34 cellular contexts compared by ENCODE assay signal in genomic region chr5:25064306-25064705, GRCh38.
"Had no signal": no experiment of that assay in that cellular context is flagged by ENCODE, and none has a peak within 500 bp of the region (broad histone marks: within the 10 kb centered on the region; RNA-seq: fewer than 3 reads in every experiment).

No MANE protein-coding gene starts in this region.

- H3K4me3 Mint-ChIP-seq: activated B cell treated with CpG ODN at 0.5 μM for 24 hours; activated CD4-positive, alpha-beta memory T cell treated with anti-CD3 and anti-CD28 coated beads for 36 hours; activated CD4-positive, alpha-beta T cell treated with anti-CD3 and anti-CD28 coated beads, Interleukin-2, amount 10 ng/mL, durations not matched to agents 24 days and 14 days; activated CD8-positive, alpha-beta T cell treated with anti-CD3 and anti-CD28 coated beads for 36 hours; activated naive CD4-positive, alpha-beta T cell treated with anti-CD3 and anti-CD28 coated beads for 36 hours; activated naive CD8-positive, alpha-beta T cell treated with anti-CD3 and anti-CD28 coated beads for 36 hours; activated T-cell treated with anti-CD3 and anti-CD28 coated beads, Interleukin-2, amount 50 U/mL, for 4 hours; activated T-cell treated with anti-CD3 and anti-CD28 coated beads, Interleukin-2, amount 50 U/mL, for 72 hours; activated T-helper 1 cell treated with anti-CD3 and anti-CD28 coated beads, Interleukin-12 subunit alpha, Interleukin-12 subunit beta, Interleukin-2, Interleukin-4 antibody, amounts not matched to agents 30 ng/mL and 10 ng/mL and 1 ng/mL, durations not matched to agents 14 hours and 24 hours and 36 hours; activated T-helper 17 cell treated with anti-CD3 and anti-CD28 coated beads, Interleukin-2, amount 50 U/mL, for 72 hours; T-helper 1 cell treated with Interleukin-12 subunit alpha and Interleukin-12 subunit beta and Interleukin-4 antibody, amounts not matched to agents 30 μg/mL and 1 μg/mL, for 36 hours; T-helper 2 cell treated with Interferon-gamma antibody and Interleukin-4, amounts not matched to agents 5 μg/mL and 100 μg/mL, for 36 hours had no signal

- H3K36me3 Mint-ChIP-seq: activated CD4-positive, alpha-beta memory T cell treated with anti-CD3 and anti-CD28 coated beads for 36 hours; activated naive CD8-positive, alpha-beta T cell treated with anti-CD3 and anti-CD28 coated beads for 36 hours had no signal

- H3K4me3 ChIP-seq: adrenal gland, body of pancreas, breast epithelium had no signal

- H3K27ac ChIP-seq: adrenal gland, body of pancreas, brain microvascular endothelial cell, breast epithelium, VCaP had no signal

- ATAC-seq: activated CD8-positive, alpha-beta T cell treated with anti-CD3 and anti-CD28 coated beads for 36 hours; activated naive CD4-positive, alpha-beta T cell treated with anti-CD3 and anti-CD28 coated beads, Interleukin-2, amount 50 U/mL, for 72 hours; activated T-cell treated with anti-CD3 and anti-CD28 coated beads, Interleukin-2, amount 50 U/mL, for 4 hours; activated T-cell treated with anti-CD3 and anti-CD28 coated beads, Interleukin-2, amount 50 U/mL, for 72 hours; activated T-helper 17 cell treated with anti-CD3 and anti-CD28 coated beads, Interleukin-2, amount 50 U/mL, for 72 hours; body of pancreas had no signal

- DNase-seq: activated B cell treated with CpG ODN at 0.5 μM for 24 hours; activated CD4-positive, alpha-beta memory T cell treated with anti-CD3 and anti-CD28 coated beads for 36 hours; activated CD4-positive, alpha-beta T cell treated with anti-CD3 and anti-CD28 coated beads for 4 hours; activated CD4-positive, alpha-beta T cell treated with anti-CD3 and anti-CD28 coated beads, Interleukin-2, amount 10 ng/mL, durations not matched to agents 24 days and 14 days; activated CD4-positive, alpha-beta T cell treated with anti-CD3 and anti-CD28 coated beads, Interleukin-2, amount 50 U/mL, for 1 hour; activated CD4-positive, alpha-beta T cell treated with anti-CD3 and anti-CD28 coated beads, Interleukin-2, amount 50 U/mL, for 4 hours; activated CD4-positive, CD25-positive, alpha-beta regulatory T cell treated with anti-CD3 and anti-CD28 coated beads, Interleukin-2, amount 50 U/mL, for 72 hours; activated CD8-positive, alpha-beta memory T cell treated with anti-CD3 and anti-CD28 coated beads, Interleukin-2, amount 50 U/mL, for 4 hours; activated CD8-positive, alpha-beta T cell treated with anti-CD3 and anti-CD28 coated beads for 36 hours; activated effector memory CD4-positive, alpha-beta T cell treated with anti-CD3 and anti-CD28 coated beads, Interleukin-2, amount 50 U/mL, for 16 hours; activated gamma-delta T cell treated with Interleukin-2 at 50 U/mL for 16 hours; activated naive CD4-positive, alpha-beta T cell; activated naive CD4-positive, alpha-beta T cell treated with anti-CD3 and anti-CD28 coated beads for 36 hours; activated naive CD4-positive, alpha-beta T cell treated with anti-CD3 and anti-CD28 coated beads, Interleukin-2, amount 50 U/mL, for 16 hours; activated naive CD8-positive, alpha-beta T cell treated with anti-CD3 and anti-CD28 coated beads for 36 hours; activated T-cell treated with anti-CD3 and anti-CD28 coated beads for 4 hours; activated T-cell treated with anti-CD3 and anti-CD28 coated beads, Interleukin-2, amount 50 U/mL, for 1 hour; activated T-cell treated with anti-CD3 and anti-CD28 coated beads, Interleukin-2, amount 50 U/mL, for 4 hours; activated T-cell treated with anti-CD3 and anti-CD28 coated beads, Interleukin-2, amount 50 U/mL, for 72 hours; adrenal gland; amniotic stem cell; aorta; body of pancreas; brain microvascular endothelial cell; central memory CD4-positive, alpha-beta T cell; T-helper 2 cell; T-helper 9 cell had no signal

- H3K4me1 Mint-ChIP-seq: activated B cell treated with CpG ODN at 0.5 μM for 24 hours; activated CD4-positive, alpha-beta T cell treated with anti-CD3 and anti-CD28 coated beads, Interleukin-2, amount 10 ng/mL, durations not matched to agents 24 days and 14 days; activated naive CD8-positive, alpha-beta T cell treated with anti-CD3 and anti-CD28 coated beads for 36 hours; activated T-helper 17 cell treated with anti-CD3 and anti-CD28 coated beads, Interleukin-2, amount 50 U/mL, for 72 hours had no signal

- H3K27ac Mint-ChIP-seq: activated B cell treated with CpG ODN at 0.5 μM for 24 hours; activated CD4-positive, alpha-beta memory T cell treated with anti-CD3 and anti-CD28 coated beads for 36 hours; activated CD4-positive, alpha-beta T cell treated with anti-CD3 and anti-CD28 coated beads, Interleukin-2, amount 10 ng/mL, durations not matched to agents 24 days and 14 days; activated CD8-positive, alpha-beta T cell treated with anti-CD3 and anti-CD28 coated beads for 36 hours; activated naive CD4-positive, alpha-beta T cell treated with anti-CD3 and anti-CD28 coated beads for 36 hours; activated naive CD4-positive, alpha-beta T cell treated with anti-CD3 and anti-CD28 coated beads, Interleukin-2, amount 50 U/mL, for 72 hours; activated naive CD8-positive, alpha-beta T cell treated with anti-CD3 and anti-CD28 coated beads for 36 hours; activated T-cell treated with anti-CD3 and anti-CD28 coated beads, Interleukin-2, amount 50 U/mL, for 72 hours; activated T-helper 1 cell treated with anti-CD3 and anti-CD28 coated beads, Interleukin-12 subunit alpha, Interleukin-12 subunit beta, Interleukin-2, Interleukin-4 antibody, amounts not matched to agents 30 ng/mL and 10 ng/mL and 1 ng/mL, durations not matched to agents 14 hours and 24 hours and 36 hours; activated T-helper 17 cell treated with anti-CD3 and anti-CD28 coated beads, Interleukin-2, amount 50 U/mL, for 72 hours; T-helper 1 cell treated with Interleukin-12 subunit alpha and Interleukin-12 subunit beta and Interleukin-4 antibody, amounts not matched to agents 30 μg/mL and 1 μg/mL, for 36 hours; T-helper 2 cell treated with Interferon-gamma antibody and Interleukin-4, amounts not matched to agents 5 μg/mL and 100 μg/mL, for 36 hours had no signal

- H3K27me3 Mint-ChIP-seq: activated B cell treated with CpG ODN at 0.5 μM for 24 hours; activated CD4-positive, alpha-beta memory T cell treated with anti-CD3 and anti-CD28 coated beads for 36 hours; activated CD4-positive, alpha-beta T cell treated with anti-CD3 and anti-CD28 coated beads, Interleukin-2, amount 10 ng/mL, durations not matched to agents 24 days and 14 days; activated CD8-positive, alpha-beta T cell treated with anti-CD3 and anti-CD28 coated beads for 36 hours; activated naive CD8-positive, alpha-beta T cell treated with anti-CD3 and anti-CD28 coated beads for 36 hours; activated T-helper 17 cell treated with anti-CD3 and anti-CD28 coated beads, Interleukin-2, amount 50 U/mL, for 72 hours had no signal

- H3K27me3 ChIP-seq: adrenal gland, body of pancreas, brain microvascular endothelial cell, breast epithelium had no signal

- H3K36me3 ChIP-seq: adrenal gland, brain microvascular endothelial cell, breast epithelium had no signal

- H3K9me3 ChIP-seq: adrenal gland, body of pancreas, breast epithelium had no signal

- H3K4me1 ChIP-seq: adrenal gland, body of pancreas, breast epithelium had no signal
